ENCODE assay signal across 1 cellular context in the genomic region with DNA sequence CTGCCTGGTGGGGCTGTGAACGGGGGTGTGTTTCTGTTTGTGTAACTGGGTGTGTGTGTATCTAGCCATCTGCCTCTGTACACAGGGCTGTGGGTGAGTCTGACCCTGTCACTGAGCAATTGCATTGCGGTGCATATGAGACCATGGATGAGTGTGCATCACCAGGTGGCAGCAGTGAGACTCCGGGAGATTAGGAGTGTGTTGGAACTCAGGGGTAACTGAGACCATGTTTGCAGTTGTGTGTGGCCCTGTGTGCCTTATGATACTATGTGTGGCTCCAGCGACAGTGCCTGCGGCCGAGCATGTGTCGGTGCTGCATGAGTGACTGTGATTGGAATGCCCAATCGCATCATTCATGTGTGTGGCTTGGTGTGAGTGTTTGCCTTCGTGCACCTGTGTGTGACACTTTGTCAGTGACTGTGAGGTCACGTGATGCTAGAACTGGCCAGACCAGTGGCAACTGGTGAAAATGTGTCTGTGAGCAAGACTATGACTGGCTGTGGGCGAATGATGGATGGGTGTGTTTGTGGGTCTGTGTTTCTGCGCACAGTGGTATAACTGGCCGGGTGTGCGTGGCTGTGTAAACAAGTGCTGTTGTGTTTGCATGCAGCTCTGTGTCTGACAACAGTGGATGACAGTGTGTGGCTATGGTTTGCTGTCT.
TF ChIP-seq lines count a peak whose summit lies in the region.

No MANE protein-coding gene starts in this region.

TF ChIP-seq in HepG2, 621 proteins besides CTCF, POLR2A, EP300 and RAD21 (continued from another document and continues in another):
- TF ChIP-seq, protein P1, sequence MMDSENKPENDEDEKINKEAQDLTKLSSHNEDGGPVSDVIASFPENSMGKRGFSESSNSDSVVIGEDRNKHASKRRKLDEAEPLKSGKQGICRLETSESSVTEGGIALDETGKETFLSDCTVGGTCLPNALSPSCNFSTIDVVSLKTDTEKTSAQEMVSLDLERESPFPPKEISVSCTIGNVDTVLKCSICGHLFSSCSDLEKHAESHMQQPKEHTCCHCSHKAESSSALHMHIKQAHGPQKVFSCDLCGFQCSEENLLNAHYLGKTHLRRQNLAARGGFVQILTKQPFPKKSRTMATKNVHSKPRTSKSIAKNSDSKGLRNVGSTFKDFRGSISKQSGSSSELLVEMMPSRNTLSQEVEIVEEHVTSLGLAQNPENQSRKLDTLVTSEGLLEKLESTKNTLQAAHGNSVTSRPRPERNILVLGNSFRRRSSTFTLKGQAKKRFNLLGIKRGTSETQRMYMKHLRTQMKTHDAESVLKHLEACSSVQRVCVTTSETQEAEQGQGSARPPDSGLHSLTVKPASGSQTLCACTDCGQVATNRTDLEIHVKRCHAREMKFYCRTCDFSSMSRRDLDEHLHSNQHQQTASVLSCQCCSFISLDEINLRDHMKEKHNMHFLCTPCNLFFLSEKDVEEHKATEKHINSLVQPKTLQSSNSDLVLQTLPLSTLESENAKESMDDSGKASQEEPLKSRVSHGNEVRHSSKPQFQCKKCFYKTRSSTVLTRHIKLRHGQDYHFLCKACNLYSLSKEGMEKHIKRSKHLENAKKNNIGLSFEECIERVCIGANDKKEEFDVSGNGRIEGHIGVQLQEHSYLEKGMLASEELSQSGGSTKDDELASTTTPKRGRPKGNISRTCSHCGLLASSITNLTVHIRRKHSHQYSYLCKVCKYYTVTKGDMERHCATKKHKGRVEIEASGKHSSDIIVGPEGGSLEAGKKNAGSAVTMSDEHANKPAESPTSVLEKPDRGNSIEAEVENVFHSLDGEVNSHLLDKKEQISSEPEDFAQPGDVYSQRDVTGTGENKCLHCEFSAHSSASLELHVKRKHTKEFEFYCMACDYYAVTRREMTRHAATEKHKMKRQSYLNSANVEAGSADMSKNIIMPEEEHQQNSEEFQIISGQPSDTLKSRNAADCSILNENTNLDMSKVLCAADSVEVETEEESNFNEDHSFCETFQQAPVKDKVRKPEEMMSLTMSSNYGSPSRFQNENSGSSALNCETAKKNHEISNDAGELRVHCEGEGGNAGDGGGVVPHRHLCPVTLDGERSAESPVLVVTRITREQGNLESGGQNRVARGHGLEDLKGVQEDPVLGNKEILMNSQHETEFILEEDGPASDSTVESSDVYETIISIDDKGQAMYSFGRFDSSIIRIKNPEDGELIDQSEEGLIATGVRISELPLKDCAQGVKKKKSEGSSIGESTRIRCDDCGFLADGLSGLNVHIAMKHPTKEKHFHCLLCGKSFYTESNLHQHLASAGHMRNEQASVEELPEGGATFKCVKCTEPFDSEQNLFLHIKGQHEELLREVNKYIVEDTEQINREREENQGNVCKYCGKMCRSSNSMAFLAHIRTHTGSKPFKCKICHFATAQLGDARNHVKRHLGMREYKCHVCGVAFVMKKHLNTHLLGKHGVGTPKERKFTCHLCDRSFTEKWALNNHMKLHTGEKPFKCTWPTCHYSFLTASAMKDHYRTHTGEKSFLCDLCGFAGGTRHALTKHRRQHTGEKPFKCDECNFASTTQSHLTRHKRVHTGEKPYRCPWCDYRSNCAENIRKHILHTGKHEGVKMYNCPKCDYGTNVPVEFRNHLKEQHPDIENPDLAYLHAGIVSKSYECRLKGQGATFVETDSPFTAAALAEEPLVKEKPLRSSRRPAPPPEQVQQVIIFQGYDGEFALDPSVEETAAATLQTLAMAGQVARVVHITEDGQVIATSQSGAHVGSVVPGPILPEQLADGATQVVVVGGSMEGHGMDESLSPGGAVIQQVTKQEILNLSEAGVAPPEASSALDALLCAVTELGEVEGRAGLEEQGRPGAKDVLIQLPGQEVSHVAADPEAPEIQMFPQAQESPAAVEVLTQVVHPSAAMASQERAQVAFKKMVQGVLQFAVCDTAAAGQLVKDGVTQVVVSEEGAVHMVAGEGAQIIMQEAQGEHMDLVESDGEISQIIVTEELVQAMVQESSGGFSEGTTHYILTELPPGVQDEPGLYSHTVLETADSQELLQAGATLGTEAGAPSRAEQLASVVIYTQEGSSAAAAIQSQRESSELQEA (CRISPR knock-in tag; IDR thresholded peaks at IDR 0.05; ENCODE audit: not compliant biosample characterization) = no peak
- TF ChIP-seq, protein P2, sequence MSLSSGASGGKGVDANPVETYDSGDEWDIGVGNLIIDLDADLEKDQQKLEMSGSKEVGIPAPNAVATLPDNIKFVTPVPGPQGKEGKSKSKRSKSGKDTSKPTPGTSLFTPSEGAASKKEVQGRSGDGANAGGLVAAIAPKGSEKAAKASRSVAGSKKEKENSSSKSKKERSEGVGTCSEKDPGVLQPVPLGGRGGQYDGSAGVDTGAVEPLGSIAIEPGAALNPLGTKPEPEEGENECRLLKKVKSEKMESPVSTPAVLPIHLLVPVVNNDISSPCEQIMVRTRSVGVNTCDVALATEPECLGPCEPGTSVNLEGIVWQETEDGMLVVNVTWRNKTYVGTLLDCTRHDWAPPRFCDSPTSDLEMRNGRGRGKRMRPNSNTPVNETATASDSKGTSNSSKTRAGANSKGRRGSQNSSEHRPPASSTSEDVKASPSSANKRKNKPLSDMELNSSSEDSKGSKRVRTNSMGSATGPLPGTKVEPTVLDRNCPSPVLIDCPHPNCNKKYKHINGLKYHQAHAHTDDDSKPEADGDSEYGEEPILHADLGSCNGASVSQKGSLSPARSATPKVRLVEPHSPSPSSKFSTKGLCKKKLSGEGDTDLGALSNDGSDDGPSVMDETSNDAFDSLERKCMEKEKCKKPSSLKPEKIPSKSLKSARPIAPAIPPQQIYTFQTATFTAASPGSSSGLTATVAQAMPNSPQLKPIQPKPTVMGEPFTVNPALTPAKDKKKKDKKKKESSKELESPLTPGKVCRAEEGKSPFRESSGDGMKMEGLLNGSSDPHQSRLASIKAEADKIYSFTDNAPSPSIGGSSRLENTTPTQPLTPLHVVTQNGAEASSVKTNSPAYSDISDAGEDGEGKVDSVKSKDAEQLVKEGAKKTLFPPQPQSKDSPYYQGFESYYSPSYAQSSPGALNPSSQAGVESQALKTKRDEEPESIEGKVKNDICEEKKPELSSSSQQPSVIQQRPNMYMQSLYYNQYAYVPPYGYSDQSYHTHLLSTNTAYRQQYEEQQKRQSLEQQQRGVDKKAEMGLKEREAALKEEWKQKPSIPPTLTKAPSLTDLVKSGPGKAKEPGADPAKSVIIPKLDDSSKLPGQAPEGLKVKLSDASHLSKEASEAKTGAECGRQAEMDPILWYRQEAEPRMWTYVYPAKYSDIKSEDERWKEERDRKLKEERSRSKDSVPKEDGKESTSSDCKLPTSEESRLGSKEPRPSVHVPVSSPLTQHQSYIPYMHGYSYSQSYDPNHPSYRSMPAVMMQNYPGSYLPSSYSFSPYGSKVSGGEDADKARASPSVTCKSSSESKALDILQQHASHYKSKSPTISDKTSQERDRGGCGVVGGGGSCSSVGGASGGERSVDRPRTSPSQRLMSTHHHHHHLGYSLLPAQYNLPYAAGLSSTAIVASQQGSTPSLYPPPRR (CRISPR knock-in tag; IDR thresholded peaks at IDR 0.05; ENCODE audit: borderline replicate concordance) = peak; percentile 62
- TF ChIP-seq PPARG (CRISPR knock-in tag; conservative IDR thresholded peaks at IDR 0.05) = peak; percentile 74
- TF ChIP-seq ZFYVE20 (CRISPR knock-in tag; IDR thresholded peaks at IDR 0.05; ENCODE audit: borderline replicate concordance, low read depth) = no peak
- TF ChIP-seq SMYD3 (CRISPR knock-in tag; IDR thresholded peaks at IDR 0.05) = no peak
- no peak for TF ChIP-seq KLF11 (CRISPR knock-in tag; IDR thresholded peaks at IDR 0.05)
- TF ChIP-seq SKI (IDR thresholded peaks at IDR 0.05; ENCODE audit: partially characterized antibody) = no peak
- TF ChIP-seq RARG (CRISPR knock-in tag; IDR thresholded peaks at IDR 0.05; ENCODE audit: low read depth) = no peak
- no peak for TF ChIP-seq RFX3 (CRISPR knock-in tag; IDR thresholded peaks at IDR 0.05)
- TF ChIP-seq, protein P3, sequence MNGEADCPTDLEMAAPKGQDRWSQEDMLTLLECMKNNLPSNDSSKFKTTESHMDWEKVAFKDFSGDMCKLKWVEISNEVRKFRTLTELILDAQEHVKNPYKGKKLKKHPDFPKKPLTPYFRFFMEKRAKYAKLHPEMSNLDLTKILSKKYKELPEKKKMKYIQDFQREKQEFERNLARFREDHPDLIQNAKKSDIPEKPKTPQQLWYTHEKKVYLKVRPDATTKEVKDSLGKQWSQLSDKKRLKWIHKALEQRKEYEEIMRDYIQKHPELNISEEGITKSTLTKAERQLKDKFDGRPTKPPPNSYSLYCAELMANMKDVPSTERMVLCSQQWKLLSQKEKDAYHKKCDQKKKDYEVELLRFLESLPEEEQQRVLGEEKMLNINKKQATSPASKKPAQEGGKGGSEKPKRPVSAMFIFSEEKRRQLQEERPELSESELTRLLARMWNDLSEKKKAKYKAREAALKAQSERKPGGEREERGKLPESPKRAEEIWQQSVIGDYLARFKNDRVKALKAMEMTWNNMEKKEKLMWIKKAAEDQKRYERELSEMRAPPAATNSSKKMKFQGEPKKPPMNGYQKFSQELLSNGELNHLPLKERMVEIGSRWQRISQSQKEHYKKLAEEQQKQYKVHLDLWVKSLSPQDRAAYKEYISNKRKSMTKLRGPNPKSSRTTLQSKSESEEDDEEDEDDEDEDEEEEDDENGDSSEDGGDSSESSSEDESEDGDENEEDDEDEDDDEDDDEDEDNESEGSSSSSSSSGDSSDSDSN (CRISPR knock-in tag; IDR thresholded peaks at IDR 0.05) = no peak; the same call in 1 of the 2 replicates
- TF ChIP-seq NBN (conservative IDR thresholded peaks at IDR 0.05) = no peak
- no peak for TF ChIP-seq XBP1 (CRISPR knock-in tag; IDR thresholded peaks at IDR 0.05)
- TF ChIP-seq, protein P4, sequence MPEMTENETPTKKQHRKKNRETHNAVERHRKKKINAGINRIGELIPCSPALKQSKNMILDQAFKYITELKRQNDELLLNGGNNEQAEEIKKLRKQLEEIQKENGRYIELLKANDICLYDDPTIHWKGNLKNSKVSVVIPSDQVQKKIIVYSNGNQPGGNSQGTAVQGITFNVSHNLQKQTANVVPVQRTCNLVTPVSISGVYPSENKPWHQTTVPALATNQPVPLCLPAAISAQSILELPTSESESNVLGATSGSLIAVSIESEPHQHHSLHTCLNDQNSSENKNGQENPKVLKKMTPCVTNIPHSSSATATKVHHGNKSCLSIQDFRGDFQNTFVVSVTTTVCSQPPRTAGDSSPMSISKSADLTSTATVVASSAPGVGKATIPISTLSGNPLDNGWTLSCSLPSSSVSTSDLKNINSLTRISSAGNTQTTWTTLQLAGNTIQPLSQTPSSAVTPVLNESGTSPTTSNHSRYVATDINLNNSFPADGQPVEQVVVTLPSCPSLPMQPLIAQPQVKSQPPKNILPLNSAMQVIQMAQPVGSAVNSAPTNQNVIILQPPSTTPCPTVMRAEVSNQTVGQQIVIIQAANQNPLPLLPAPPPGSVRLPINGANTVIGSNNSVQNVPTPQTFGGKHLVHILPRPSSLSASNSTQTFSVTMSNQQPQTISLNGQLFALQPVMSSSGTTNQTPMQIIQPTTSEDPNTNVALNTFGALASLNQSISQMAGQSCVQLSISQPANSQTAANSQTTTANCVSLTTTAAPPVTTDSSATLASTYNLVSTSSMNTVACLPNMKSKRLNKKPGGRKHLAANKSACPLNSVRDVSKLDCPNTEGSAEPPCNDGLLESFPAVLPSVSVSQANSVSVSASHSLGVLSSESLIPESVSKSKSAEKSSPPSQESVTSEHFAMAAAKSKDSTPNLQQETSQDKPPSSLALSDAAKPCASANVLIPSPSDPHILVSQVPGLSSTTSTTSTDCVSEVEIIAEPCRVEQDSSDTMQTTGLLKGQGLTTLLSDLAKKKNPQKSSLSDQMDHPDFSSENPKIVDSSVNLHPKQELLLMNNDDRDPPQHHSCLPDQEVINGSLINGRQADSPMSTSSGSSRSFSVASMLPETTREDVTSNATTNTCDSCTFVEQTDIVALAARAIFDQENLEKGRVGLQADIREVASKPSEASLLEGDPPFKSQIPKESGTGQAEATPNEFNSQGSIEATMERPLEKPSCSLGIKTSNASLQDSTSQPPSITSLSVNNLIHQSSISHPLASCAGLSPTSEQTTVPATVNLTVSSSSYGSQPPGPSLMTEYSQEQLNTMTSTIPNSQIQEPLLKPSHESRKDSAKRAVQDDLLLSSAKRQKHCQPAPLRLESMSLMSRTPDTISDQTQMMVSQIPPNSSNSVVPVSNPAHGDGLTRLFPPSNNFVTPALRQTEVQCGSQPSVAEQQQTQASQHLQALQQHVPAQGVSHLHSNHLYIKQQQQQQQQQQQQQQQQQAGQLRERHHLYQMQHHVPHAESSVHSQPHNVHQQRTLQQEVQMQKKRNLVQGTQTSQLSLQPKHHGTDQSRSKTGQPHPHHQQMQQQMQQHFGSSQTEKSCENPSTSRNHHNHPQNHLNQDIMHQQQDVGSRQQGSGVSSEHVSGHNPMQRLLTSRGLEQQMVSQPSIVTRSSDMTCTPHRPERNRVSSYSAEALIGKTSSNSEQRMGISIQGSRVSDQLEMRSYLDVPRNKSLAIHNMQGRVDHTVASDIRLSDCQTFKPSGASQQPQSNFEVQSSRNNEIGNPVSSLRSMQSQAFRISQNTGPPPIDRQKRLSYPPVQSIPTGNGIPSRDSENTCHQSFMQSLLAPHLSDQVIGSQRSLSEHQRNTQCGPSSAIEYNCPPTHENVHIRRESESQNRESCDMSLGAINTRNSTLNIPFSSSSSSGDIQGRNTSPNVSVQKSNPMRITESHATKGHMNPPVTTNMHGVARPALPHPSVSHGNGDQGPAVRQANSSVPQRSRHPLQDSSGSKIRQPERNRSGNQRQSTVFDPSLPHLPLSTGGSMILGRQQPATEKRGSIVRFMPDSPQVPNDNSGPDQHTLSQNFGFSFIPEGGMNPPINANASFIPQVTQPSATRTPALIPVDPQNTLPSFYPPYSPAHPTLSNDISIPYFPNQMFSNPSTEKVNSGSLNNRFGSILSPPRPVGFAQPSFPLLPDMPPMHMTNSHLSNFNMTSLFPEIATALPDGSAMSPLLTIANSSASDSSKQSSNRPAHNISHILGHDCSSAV (CRISPR knock-in tag; IDR thresholded peaks at IDR 0.05; ENCODE audit: borderline replicate concordance) = no peak
- peak; percentile 13; the same call in 1 of the 2 replicates for TF ChIP-seq SP4 (CRISPR knock-in tag; IDR thresholded peaks at IDR 0.05)
- no peak for TF ChIP-seq RBM39 (IDR thresholded peaks at IDR 0.05; ENCODE audit: low read depth, low read length, poor library complexity, severe bottlenecking)
- TF ChIP-seq, protein P5, sequence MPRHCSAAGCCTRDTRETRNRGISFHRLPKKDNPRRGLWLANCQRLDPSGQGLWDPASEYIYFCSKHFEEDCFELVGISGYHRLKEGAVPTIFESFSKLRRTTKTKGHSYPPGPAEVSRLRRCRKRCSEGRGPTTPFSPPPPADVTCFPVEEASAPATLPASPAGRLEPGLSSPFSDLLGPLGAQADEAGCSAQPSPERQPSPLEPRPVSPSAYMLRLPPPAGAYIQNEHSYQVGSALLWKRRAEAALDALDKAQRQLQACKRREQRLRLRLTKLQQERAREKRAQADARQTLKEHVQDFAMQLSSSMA (CRISPR knock-in tag; IDR thresholded peaks at IDR 0.05) = no peak
- peak; percentile 79; the same call in 1 of the 2 replicates for TF ChIP-seq BRD4 (CRISPR knock-in tag; IDR thresholded peaks at IDR 0.05)
- TF ChIP-seq KLF13 (CRISPR knock-in tag; IDR thresholded peaks at IDR 0.05) = no peak
- TF ChIP-seq KMT2A (CRISPR knock-in tag; IDR thresholded peaks at IDR 0.05) = no peak
- TF ChIP-seq ZNF788 (CRISPR knock-in tag; IDR thresholded peaks at IDR 0.05; ENCODE audit: borderline replicate concordance) = no peak
- TF ChIP-seq HNRNPK (IDR thresholded peaks at IDR 0.05; ENCODE audit: low read depth, low read length, poor library complexity, severe bottlenecking) = no peak
- TF ChIP-seq SIX4 (CRISPR knock-in tag; IDR thresholded peaks at IDR 0.05) = no peak
